In the genomic region with DNA sequence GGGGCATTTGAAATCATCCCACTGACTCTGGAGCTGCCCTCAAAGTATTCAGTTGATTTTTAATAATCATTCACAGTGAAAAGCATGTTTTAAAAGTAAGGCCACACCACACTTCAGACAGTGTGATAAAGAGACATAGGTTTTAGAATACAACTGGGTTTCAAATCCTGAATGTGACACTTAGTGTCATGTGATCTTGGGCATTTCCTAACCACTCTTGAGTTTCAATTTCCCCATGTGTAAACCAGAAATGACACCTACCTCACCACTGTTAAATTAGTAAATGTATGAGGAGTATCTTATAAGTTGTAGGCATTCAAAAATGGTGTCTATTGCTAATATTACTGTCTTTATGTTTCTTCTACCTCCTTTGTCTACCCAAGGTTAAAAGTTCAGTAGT, we compare ENCODE assay signal across 10 cellular contexts. TPM values are rescaled to one million over a fixed set of nuclear protein-coding genes. Genes with fewer than 3 reads are reported as not detected.
DNase-seq lines count a peak whose midpoint lies in the region; ATAC-seq and TF ChIP-seq lines count a peak whose summit lies in the region.
"Had no signal": no experiment of that assay in that cellular context is flagged by ENCODE, and none has a peak within 500 bp of the region (broad histone marks: within the 10 kb centered on the region; RNA-seq: fewer than 3 reads in every experiment).

No MANE protein-coding gene starts in this region.

- peaks cover 10% of the 10 kb centered on the region for H3K9me3 Mint-ChIP-seq in activated CD4-positive, alpha-beta T cell treated with anti-CD3 and anti-CD28 coated beads, Interleukin-2, amount 10 ng/mL, durations not matched to agents 24 days and 14 days
- peaks cover 4% of the 10 kb centered on the region for H3K9me3 Mint-ChIP-seq in activated T-helper 1 cell treated with anti-CD3 and anti-CD28 coated beads, Interleukin-12 subunit alpha, Interleukin-12 subunit beta, Interleukin-2, Interleukin-4 antibody, amounts not matched to agents 30 ng/mL and 10 ng/mL and 1 ng/mL, durations not matched to agents 14 hours and 24 hours and 36 hours

- intact Hi-C loops in activated CD4-positive, alpha-beta T cell treated with anti-CD3 and anti-CD28 coated beads, Interleukin-2, amount 10 ng/mL, durations not matched to agents 24 days and 14 days (cut with micrococcal nuclease), result no loop called here
- intact Hi-C loops in activated T-helper 1 cell treated with anti-CD3 and anti-CD28 coated beads, Interleukin-12 subunit alpha, Interleukin-12 subunit beta, Interleukin-2, Interleukin-4 antibody, amounts not matched to agents 30 ng/mL and 10 ng/mL and 1 ng/mL, durations not matched to agents 14 hours and 24 hours and 36 hours (cut with micrococcal nuclease), result loop anchor here (1.0 kb wide), 1 partner anchor 30 kb away; no protein-coding TSS in a partner anchor
- intact Hi-C loops in spleen (cut with DNase I; ENCODE audit: low total_unique reads), result no loop called here

- peaks cover 75% of the 10 kb centered on the region for H3K36me3 Mint-ChIP-seq in activated CD4-positive, alpha-beta T cell treated with anti-CD3 and anti-CD28 coated beads, Interleukin-2, amount 10 ng/mL, durations not matched to agents 24 days and 14 days (ENCODE audit: low read depth)
- peaks cover 62% of the 10 kb centered on the region for H3K36me3 Mint-ChIP-seq in activated T-helper 1 cell treated with anti-CD3 and anti-CD28 coated beads, Interleukin-12 subunit alpha, Interleukin-12 subunit beta, Interleukin-2, Interleukin-4 antibody, amounts not matched to agents 30 ng/mL and 10 ng/mL and 1 ng/mL, durations not matched to agents 14 hours and 24 hours and 36 hours (ENCODE audit: low read depth)

- no peaks in the 10 kb centered on the region for H3K27me3 ChIP-seq in spleen (replicated peaks in 1 of 7)

- peak overlapping the region in 5 of 8 donors; percentile 6 to 93 (median 90) for H3K27ac ChIP-seq in spleen

- no peak for TF ChIP-seq CTCF in spleen (IDR thresholded peaks at IDR 0.05 in 8 of 11, conservative IDR thresholded peaks at IDR 0.05 in 3 of 11)

- peak overlapping the region; percentile 95 for H3K4me3 Mint-ChIP-seq in activated CD4-positive, alpha-beta T cell treated with anti-CD3 and anti-CD28 coated beads, Interleukin-2, amount 10 ng/mL, durations not matched to agents 24 days and 14 days
- H3K4me3 Mint-ChIP-seq in activated T-helper 1 cell treated with anti-CD3 and anti-CD28 coated beads, Interleukin-12 subunit alpha, Interleukin-12 subunit beta, Interleukin-2, Interleukin-4 antibody, amounts not matched to agents 30 ng/mL and 10 ng/mL and 1 ng/mL, durations not matched to agents 14 hours and 24 hours and 36 hours, result peak overlapping the region; percentile 93

- no peak overlapping the region for H3K4me3 ChIP-seq in spleen

- H3K4me1 ChIP-seq in spleen, result peaks cover 45 to 75% (median 55%) of the 10 kb centered on the region in 6 donors

- H3K36me3 ChIP-seq in spleen, result peaks cover 0 to 41% (median 13%) of the 10 kb centered on the region in 6 donors

- peaks cover 75% of the 10 kb centered on the region for H3K4me1 Mint-ChIP-seq in activated CD4-positive, alpha-beta T cell treated with anti-CD3 and anti-CD28 coated beads, Interleukin-2, amount 10 ng/mL, durations not matched to agents 24 days and 14 days
- H3K4me1 Mint-ChIP-seq in activated T-helper 1 cell treated with anti-CD3 and anti-CD28 coated beads, Interleukin-12 subunit alpha, Interleukin-12 subunit beta, Interleukin-2, Interleukin-4 antibody, amounts not matched to agents 30 ng/mL and 10 ng/mL and 1 ng/mL, durations not matched to agents 14 hours and 24 hours and 36 hours (ENCODE audit: low read depth), result peaks cover 88% of the 10 kb centered on the region

- H3K9me3 ChIP-seq in spleen, result peaks cover 0 to 10% (median 2%) of the 10 kb centered on the region in 8 donors

- no peak for TF ChIP-seq POLR2A in spleen (IDR thresholded peaks at IDR 0.05)

- DNase-seq in activated CD4-positive, alpha-beta T cell treated with anti-CD3 and anti-CD28 coated beads, Interleukin-2, amount 10 ng/mL, durations not matched to agents 24 days and 14 days, result peak; percentile 71
- no peak for DNase-seq in activated CD4-positive, alpha-beta T cell treated with anti-CD3 and anti-CD28 coated beads for 1 hour
- no peak for DNase-seq in activated T-helper 1 cell treated with anti-CD3 and anti-CD28 coated beads, Interleukin-12 subunit alpha, Interleukin-12 subunit beta, Interleukin-2, Interleukin-4 antibody, amounts not matched to agents 30 ng/mL and 10 ng/mL and 1 ng/mL, durations not matched to agents 14 hours and 24 hours and 36 hours (ENCODE audit: low spot score)
- DNase-seq in spleen (no peak), RPMI8226 (no peak), iPS-NIHi7 (ENCODE audit: extremely low spot score) (no peak), GM19238 (ENCODE audit: insufficient read length, low spot score) (no peak)
- DNase-seq: left ventricle myocardium superior, NCI-H1105 treated with DMSO at 0.1 percent for 48 hours had no signal

- peak; percentile 46 for ATAC-seq in HG03175 (IDR thresholded peaks at IDR 0.05; ENCODE audit: unreplicated experiment)
- ATAC-seq: left ventricle myocardium superior had no signal

- peak overlapping the region; percentile 76 for H3K27ac Mint-ChIP-seq in activated CD4-positive, alpha-beta T cell treated with anti-CD3 and anti-CD28 coated beads, Interleukin-2, amount 10 ng/mL, durations not matched to agents 24 days and 14 days
- peak overlapping the region; percentile 79 for H3K27ac Mint-ChIP-seq in activated T-helper 1 cell treated with anti-CD3 and anti-CD28 coated beads, Interleukin-12 subunit alpha, Interleukin-12 subunit beta, Interleukin-2, Interleukin-4 antibody, amounts not matched to agents 30 ng/mL and 10 ng/mL and 1 ng/mL, durations not matched to agents 14 hours and 24 hours and 36 hours

- H3K27me3 Mint-ChIP-seq in activated CD4-positive, alpha-beta T cell treated with anti-CD3 and anti-CD28 coated beads, Interleukin-2, amount 10 ng/mL, durations not matched to agents 24 days and 14 days, result no peaks in the 10 kb centered on the region
- no peaks in the 10 kb centered on the region for H3K27me3 Mint-ChIP-seq in activated T-helper 1 cell treated with anti-CD3 and anti-CD28 coated beads, Interleukin-12 subunit alpha, Interleukin-12 subunit beta, Interleukin-2, Interleukin-4 antibody, amounts not matched to agents 30 ng/mL and 10 ng/mL and 1 ng/mL, durations not matched to agents 14 hours and 24 hours and 36 hours (ENCODE audit: insufficient read depth)

RNA-seq across cellular contexts. Expression of a gene that starts 5.4 kb away (rescaled TPM):
- total RNA-seq in activated CD4-positive, alpha-beta T cell treated with anti-CD3 and anti-CD28 coated beads, Interleukin-2, amount 10 ng/mL, durations not matched to agents 24 days and 14 days, result 243 and 250 TPM in 2 replicates
- total RNA-seq in activated T-helper 1 cell treated with anti-CD3 and anti-CD28 coated beads, Interleukin-12 subunit alpha, Interleukin-12 subunit beta, Interleukin-2, Interleukin-4 antibody, amounts not matched to agents 30 ng/mL and 10 ng/mL and 1 ng/mL, durations not matched to agents 14 hours and 24 hours and 36 hours, result 206 and 231 TPM in 2 replicates
- total RNA-seq in spleen, result 100 to 1,000 TPM; 109 to 184 (median 161) TPM
- 10 to 100 TPM; 51.3 to 92.7 (median 66.3) TPM for polyA plus RNA-seq in spleen
